In genomic region chr17:64400644-64401043, GRCh38 we compare ENCODE assay signal across 31 cellular contexts. TPM values are rescaled to one million over a fixed set of nuclear protein-coding genes. Genes with fewer than 3 reads are reported as not detected.
A peak's percentile ranks its signal among the peaks of the same experiment; 100 is the strongest.
DNase-seq lines count a peak whose midpoint lies in the region; ATAC-seq lines count a peak whose summit lies in the region.
"Had no signal": no experiment of that assay in that cellular context is flagged by ENCODE, and none has a peak within 500 bp of the region (broad histone marks: within the 10 kb centered on the region; RNA-seq: fewer than 3 reads in every experiment).

No MANE protein-coding gene starts in this region.

- CTCF ChIA-PET in activated naive CD4-positive, alpha-beta T cell treated with anti-CD3 and anti-CD28 coated beads, Interleukin-2, amount 10 ng/mL, durations not matched to agents 7 days and 5 days (lab: Charles Lee): no interaction called here

- no peak overlapping the region for H3K4me3 Mint-ChIP-seq in activated naive CD4-positive, alpha-beta T cell treated with anti-CD3 and anti-CD28 coated beads, Interleukin-2, amount 10 ng/mL, durations not matched to agents 7 days and 5 days
- H3K4me3 Mint-ChIP-seq in IgD-negative memory B cell: peak overlapping the region; percentile 21 to 85 (median 44)
- H3K4me3 Mint-ChIP-seq in T-helper 17 cell: no peak overlapping the region
- H3K4me3 Mint-ChIP-seq in natural killer cell treated with Interleukin-12 subunit alpha and Interleukin-12 subunit beta and Interleukin-15 and Interleukin-18, amount 100 ng/mL, for 72 hours: peak overlapping the region; percentile 8
- H3K4me3 Mint-ChIP-seq: activated T-cell treated with anti-CD3 and anti-CD28 coated beads, Interleukin-2, amount 50 U/mL, for 4 hours; endodermal cell; type B pancreatic cell had no signal

- ATAC-seq in activated naive CD4-positive, alpha-beta T cell treated with anti-CD3 and anti-CD28 coated beads, Interleukin-2, amount 50 U/mL, for 72 hours: no peak
- no peak for ATAC-seq in T-helper 17 cell
- no peak for ATAC-seq in natural killer cell treated with Interleukin-12 subunit alpha and Interleukin-12 subunit beta and Interleukin-15 and Interleukin-18, amount 100 ng/mL, for 72 hours
- ATAC-seq in HG02840 (IDR thresholded peaks at IDR 0.05; ENCODE audit: low FRiP score, unreplicated experiment): no peak
- no peak for ATAC-seq in HG02678 (IDR thresholded peaks at IDR 0.05; ENCODE audit: unreplicated experiment)
- ATAC-seq in GM18861 (IDR thresholded peaks at IDR 0.05; ENCODE audit: unreplicated experiment): no peak
- ATAC-seq: activated T-cell treated with anti-CD3 and anti-CD28 coated beads, Interleukin-2, amount 50 U/mL, for 4 hours; esophagus mucosa; left lung; Panc1; sciatic nerve had no signal

- H3K9me3 ChIP-seq in T-helper 17 cell (ENCODE audit: control insufficient read depth, low read length, poor library complexity, severe bottlenecking): no peaks in the 10 kb centered on the region
- H3K9me3 ChIP-seq: HAP-1, left lung, prostate gland had no signal

- H3K27me3 Mint-ChIP-seq in activated naive CD4-positive, alpha-beta T cell treated with anti-CD3 and anti-CD28 coated beads, Interleukin-2, amount 10 ng/mL, durations not matched to agents 7 days and 5 days: no peaks in the 10 kb centered on the region
- H3K27me3 Mint-ChIP-seq in IgD-negative memory B cell (no peaks in the 10 kb centered on the region), T-helper 17 cell (no peaks in the 10 kb centered on the region)
- no peaks in the 10 kb centered on the region for H3K27me3 Mint-ChIP-seq in natural killer cell treated with Interleukin-12 subunit alpha and Interleukin-12 subunit beta and Interleukin-15 and Interleukin-18, amount 100 ng/mL, for 72 hours
- H3K27me3 Mint-ChIP-seq: type B pancreatic cell had no signal

- no peak for DNase-seq in activated naive CD4-positive, alpha-beta T cell treated with anti-CD3 and anti-CD28 coated beads, Interleukin-2, amount 10 ng/mL, durations not matched to agents 7 days and 5 days
- DNase-seq in activated naive CD4-positive, alpha-beta T cell treated with anti-CD3 and anti-CD28 coated beads, Interleukin-2, amount 50 U/mL, for 72 hours (ENCODE audit: low spot score in 2 of 2): no peak
- no peak for DNase-seq in T-helper 17 cell
- no peak for DNase-seq in natural killer cell treated with Interleukin-12 subunit alpha and Interleukin-12 subunit beta and Interleukin-15 and Interleukin-18, amount 100 ng/mL, for 72 hours (ENCODE audit: low spot score)
- DNase-seq: ACHN; activated CD4-positive, alpha-beta T cell treated with anti-CD3 and anti-CD28 coated beads for 4 hours; activated gamma-delta T cell; activated T-cell treated with anti-CD3 and anti-CD28 coated beads, Interleukin-2, amount 50 U/mL, for 4 hours; C1 segment of cervical spinal cord; caudate nucleus; dermis blood vessel endothelial cell; endodermal cell; glutamatergic neuron; left lung; mesendoderm; NCI-H1092 treated with DMSO at 0.1 percent for 48 hours; NCI-H187; NCI-H526; nucleus accumbens; SHP77 treated with DMSO at 0.1 percent for 48 hours had no signal

- no peaks in the 10 kb centered on the region for H3K36me3 Mint-ChIP-seq in activated naive CD4-positive, alpha-beta T cell treated with anti-CD3 and anti-CD28 coated beads, Interleukin-2, amount 10 ng/mL, durations not matched to agents 7 days and 5 days
- no peaks in the 10 kb centered on the region for H3K36me3 Mint-ChIP-seq in activated naive CD4-positive, alpha-beta T cell treated with anti-CD3 and anti-CD28 coated beads, Interleukin-2, amount 50 U/mL, for 72 hours
- H3K36me3 Mint-ChIP-seq in IgD-negative memory B cell (peaks cover 10% of the 10 kb centered on the region), T-helper 17 cell (ENCODE audit: low read depth) (no peaks in the 10 kb centered on the region)
- no peaks in the 10 kb centered on the region for H3K36me3 Mint-ChIP-seq in natural killer cell treated with Interleukin-12 subunit alpha and Interleukin-12 subunit beta and Interleukin-15 and Interleukin-18, amount 100 ng/mL, for 72 hours
- H3K36me3 Mint-ChIP-seq: type B pancreatic cell had no signal

- H3K9me3 Mint-ChIP-seq in activated naive CD4-positive, alpha-beta T cell treated with anti-CD3 and anti-CD28 coated beads, Interleukin-2, amount 10 ng/mL, durations not matched to agents 7 days and 5 days: no peaks in the 10 kb centered on the region
- H3K9me3 Mint-ChIP-seq in activated naive CD4-positive, alpha-beta T cell treated with anti-CD3 and anti-CD28 coated beads, Interleukin-2, amount 50 U/mL, for 72 hours: no peaks in the 10 kb centered on the region
- no peaks in the 10 kb centered on the region for H3K9me3 Mint-ChIP-seq in IgD-negative memory B cell
- no peaks in the 10 kb centered on the region for H3K9me3 Mint-ChIP-seq in natural killer cell treated with Interleukin-12 subunit alpha and Interleukin-12 subunit beta and Interleukin-15 and Interleukin-18, amount 100 ng/mL, for 72 hours
- H3K9me3 Mint-ChIP-seq: activated T-cell treated with anti-CD3 and anti-CD28 coated beads, Interleukin-2, amount 50 U/mL, for 4 hours; type B pancreatic cell had no signal

- peak overlapping the region; percentile 42 for H3K27ac Mint-ChIP-seq in activated naive CD4-positive, alpha-beta T cell treated with anti-CD3 and anti-CD28 coated beads, Interleukin-2, amount 10 ng/mL, durations not matched to agents 7 days and 5 days
- no peak overlapping the region for H3K27ac Mint-ChIP-seq in activated naive CD4-positive, alpha-beta T cell treated with anti-CD3 and anti-CD28 coated beads, Interleukin-2, amount 50 U/mL, for 72 hours
- H3K27ac Mint-ChIP-seq in IgD-negative memory B cell: peak overlapping the region; percentile 34 to 86 (median 73)
- H3K27ac Mint-ChIP-seq in T-helper 17 cell: peak overlapping the region; percentile 3
- H3K27ac Mint-ChIP-seq in natural killer cell treated with Interleukin-12 subunit alpha and Interleukin-12 subunit beta and Interleukin-15 and Interleukin-18, amount 100 ng/mL, for 72 hours: peak overlapping the region in 1 of 2 donors; percentile 20
- H3K27ac Mint-ChIP-seq: endodermal cell, type B pancreatic cell had no signal

- H3K4me1 Mint-ChIP-seq in activated naive CD4-positive, alpha-beta T cell treated with anti-CD3 and anti-CD28 coated beads, Interleukin-2, amount 10 ng/mL, durations not matched to agents 7 days and 5 days: peaks cover 50% of the 10 kb centered on the region
- peaks cover 25 to 43% (median 40%) of the 10 kb centered on the region in 3 donors for H3K4me1 Mint-ChIP-seq in IgD-negative memory B cell
- H3K4me1 Mint-ChIP-seq in T-helper 17 cell: peaks cover 7% of the 10 kb centered on the region
- peaks cover 37 to 40% of the 10 kb centered on the region in 2 donors for H3K4me1 Mint-ChIP-seq in natural killer cell treated with Interleukin-12 subunit alpha and Interleukin-12 subunit beta and Interleukin-15 and Interleukin-18, amount 100 ng/mL, for 72 hours (ENCODE audit: low read depth in 2 of 2)

RNA-seq across cellular contexts. Expression of gene PECAM1, which starts 10.0 kb away (rescaled TPM):
- 10 to 100 TPM in 1 of 2 donors, 1 to 10 TPM in 1; 6.3 to 21.5 TPM for total RNA-seq in activated naive CD4-positive, alpha-beta T cell treated with anti-CD3 and anti-CD28 coated beads, Interleukin-2, amount 50 U/mL, for 72 hours
- polyA plus RNA-seq in IgD-negative memory B cell: 27.9 TPM
- total RNA-seq in T-helper 17 cell: 10 to 100 TPM; 15.5 to 22.7 TPM
- total RNA-seq in natural killer cell treated with Interleukin-12 subunit alpha and Interleukin-12 subunit beta and Interleukin-15 and Interleukin-18, amount 100 ng/mL, for 72 hours: 10 to 100 TPM in 1 of 2 donors, 1 to 10 TPM in 1; 8.1 to 17.1 TPM
- total RNA-seq: G401 had no signal

RNA-seq across cellular contexts. Expression of gene MILR1, which starts 48.3 kb away (rescaled TPM):
- total RNA-seq in activated naive CD4-positive, alpha-beta T cell treated with anti-CD3 and anti-CD28 coated beads, Interleukin-2, amount 50 U/mL, for 72 hours: under 1 TPM in 1 of 2 donors, not detected in 1; 0.64 TPM
- 1.9 TPM for polyA plus RNA-seq in IgD-negative memory B cell
- 1 to 10 TPM; 1.0 to 1.4 TPM for total RNA-seq in T-helper 17 cell
- total RNA-seq in natural killer cell treated with Interleukin-12 subunit alpha and Interleukin-12 subunit beta and Interleukin-15 and Interleukin-18, amount 100 ng/mL, for 72 hours: 1 to 10 TPM; 5.0 to 6.9 TPM
- total RNA-seq: activated T-cell treated with anti-CD3 and anti-CD28 coated beads, Interleukin-2, amount 50 U/mL, for 4 hours; G401 had no signal

Comparison
In these comparisons a context has a peak if more than half of its experiments do, and no peak if none do; other contexts are left out.
1. H3K27ac Mint-ChIP-seq: peak in activated naive CD4-positive, alpha-beta T cell treated with anti-CD3 and anti-CD28 coated beads, Interleukin-2, amount 10 ng/mL, durations not matched to agents 7 days and 5 days (single experiment), IgD-negative memory B cell (3 of 3) and T-helper 17 cell (single experiment); none in activated naive CD4-positive, alpha-beta T cell treated with anti-CD3 and anti-CD28 coated beads, Interleukin-2, amount 50 U/mL, for 72 hours (0 of 2).
2. H3K4me3 Mint-ChIP-seq: peak in IgD-negative memory B cell (4 of 4) and natural killer cell treated with Interleukin-12 subunit alpha and Interleukin-12 subunit beta and Interleukin-15 and Interleukin-18, amount 100 ng/mL, for 72 hours (single experiment); none in activated naive CD4-positive, alpha-beta T cell treated with anti-CD3 and anti-CD28 coated beads, Interleukin-2, amount 10 ng/mL, durations not matched to agents 7 days and 5 days (single experiment) and T-helper 17 cell (single experiment).